ENCODE assay signal across 8 cellular contexts in genomic region chr1:9942399-9942938, GRCh38. TPM values are rescaled to one million over a fixed set of nuclear protein-coding genes. Genes with fewer than 3 reads are reported as not detected.
DNase-seq lines count a peak whose midpoint lies in the region; ATAC-seq and TF ChIP-seq lines count a peak whose summit lies in the region.

No MANE protein-coding gene starts in this region.

- H3K9me3 Mint-ChIP-seq in activated naive CD4-positive, alpha-beta T cell treated with anti-CD3 and anti-CD28 coated beads for 36 hours: no peaks in the 10 kb centered on the region

- H2BK15ac ChIP-seq in neuronal stem cell (ENCODE audit: low read length): no peak overlapping the region

- peak; percentile 17 for ATAC-seq in HG03039 (IDR thresholded peaks at IDR 0.05; ENCODE audit: unreplicated experiment)
- no peak for ATAC-seq in gastroesophageal sphincter
- ATAC-seq in HG02623 (IDR thresholded peaks at IDR 0.05; ENCODE audit: unreplicated experiment): no peak

- peak overlapping the region; percentile 75 for H3K9ac ChIP-seq in neuronal stem cell (ENCODE audit: low read depth, low read length, poor library complexity)

- no peak overlapping the region for H2AK5ac ChIP-seq in neuronal stem cell (ENCODE audit: low read depth, low read length)

- no peak overlapping the region for H2BK5ac ChIP-seq in neuronal stem cell (ENCODE audit: low read length)

- H3K14ac ChIP-seq in neuronal stem cell (ENCODE audit: low read length): no peak overlapping the region

- peak overlapping the region; percentile 95 for H3K4me3 Mint-ChIP-seq in activated naive CD4-positive, alpha-beta T cell treated with anti-CD3 and anti-CD28 coated beads for 36 hours

- H3K4me1 ChIP-seq in gastroesophageal sphincter (peaks cover 0 to 37% (median 10%) of the 10 kb centered on the region in 3 donors), neuronal stem cell (ENCODE audit: control insufficient read depth in 2 of 2, insufficient read depth in 1 of 2, low read depth in 1 of 2, low read length in 2 of 2) (no peaks in the 10 kb centered on the region)

- peak; percentile 2 for DNase-seq in stimulated activated CD4-positive, alpha-beta T cell treated with anti-CD3 and anti-CD28 coated beads, Interleukin-2, amount 100 ng/mL, for 4 hours (ENCODE audit: low read depth)
- DNase-seq in stimulated activated CD4-positive, alpha-beta T cell treated with anti-CD3 and anti-CD28 coated beads, Interleukin-12 subunit alpha, Interleukin-12 subunit beta, amount 100 ng/mL, for 4 hours: no peak
- DNase-seq in NCI-H510A treated with DMSO at 0.1 percent for 48 hours (lab: John Stamatoyannopoulos, UW): peak; percentile 96
- peak; percentile 27 for DNase-seq in activated naive CD4-positive, alpha-beta T cell treated with anti-CD3 and anti-CD28 coated beads for 36 hours
- DNase-seq in neuronal stem cell (ENCODE audit: low spot score): no peak

- H3K36me3 ChIP-seq in gastroesophageal sphincter (peaks cover 0 to 35% of the 10 kb centered on the region in 2 donors), neuronal stem cell (replicated peaks in 1 of 2; ENCODE audit: control insufficient read depth in 2 of 2, insufficient read depth in 2 of 2, low read length in 2 of 2) (peaks cover 0 to 24% of the 10 kb centered on the region in 2 donors)

- no peak overlapping the region for H3K18ac ChIP-seq in neuronal stem cell (ENCODE audit: low read length)

- H4K8ac ChIP-seq in neuronal stem cell (ENCODE audit: low read depth, low read length): no peak overlapping the region

- H3K9me3 ChIP-seq in gastroesophageal sphincter (no peaks in the 10 kb centered on the region), neuronal stem cell (replicated peaks in 1 of 2; ENCODE audit: control insufficient read depth in 2 of 2, insufficient read depth in 1 of 2, low read depth in 1 of 2, low read length in 2 of 2) (no peaks in the 10 kb centered on the region)

- H3K27ac ChIP-seq in gastroesophageal sphincter: peak overlapping the region; percentile 76 to 92 (median 84)
- H3K27ac ChIP-seq in neuronal stem cell (replicated peaks; ENCODE audit: low read length): peak overlapping the region; percentile 69

- CTCF ChIA-PET in activated naive CD4-positive, alpha-beta T cell treated with anti-CD3 and anti-CD28 coated beads for 36 hours (lab: Charles Lee): interaction anchor here (0.6 to 3.7 kb wide), 5 partner anchors 8 to 68 kb away, joined by 3 to 44 read pairs (median 5); no protein-coding TSS in a partner anchor

- intact Hi-C loops in activated naive CD4-positive, alpha-beta T cell treated with anti-CD3 and anti-CD28 coated beads for 36 hours (cut with micrococcal nuclease): loop anchor here (1.0 to 5.0 kb wide), 3 partner anchors 67 to 486 kb away; no protein-coding TSS in a partner anchor

- TF ChIP-seq EP300 in gastroesophageal sphincter (IDR thresholded peaks at IDR 0.05): no peak

- no peak for TF ChIP-seq POLR2A in gastroesophageal sphincter (IDR thresholded peaks at IDR 0.05)

- TF ChIP-seq CTCF in gastroesophageal sphincter (IDR thresholded peaks at IDR 0.05): peak in 3 of 4 experiments; percentile 49 to 52 (median 52)

- no peak overlapping the region for H3K4ac ChIP-seq in neuronal stem cell (ENCODE audit: low read length)

- no peak overlapping the region for H2BK120ac ChIP-seq in neuronal stem cell (ENCODE audit: low read depth, low read length)

- H2AFZ ChIP-seq in neuronal stem cell (ENCODE audit: low read length): peak overlapping the region; percentile 89

- no peak overlapping the region for H3K23ac ChIP-seq in neuronal stem cell (ENCODE audit: low read depth, low read length, poor library complexity)

- H3K27me3 Mint-ChIP-seq in activated naive CD4-positive, alpha-beta T cell treated with anti-CD3 and anti-CD28 coated beads for 36 hours (ENCODE audit: low read depth): no peaks in the 10 kb centered on the region

- peak overlapping the region; percentile 67 for H3K4me2 ChIP-seq in neuronal stem cell (ENCODE audit: insufficient read depth, low read length, poor library complexity, severe bottlenecking)

- no peaks in the 10 kb centered on the region for H3K27me3 ChIP-seq in gastroesophageal sphincter
- H3K27me3 ChIP-seq in neuronal stem cell (ENCODE audit: control insufficient read depth in 3 of 3, insufficient read depth in 3 of 3, low read depth in 1 of 3, low read length in 3 of 3): no peaks in the 10 kb centered on the region

- peaks cover 27% of the 10 kb centered on the region for H3K4me1 Mint-ChIP-seq in activated naive CD4-positive, alpha-beta T cell treated with anti-CD3 and anti-CD28 coated beads for 36 hours (ENCODE audit: low read depth)

- no peak overlapping the region for H4K91ac ChIP-seq in neuronal stem cell (ENCODE audit: low read depth, low read length, poor library complexity)

- peak overlapping the region; percentile 92 for H3K27ac Mint-ChIP-seq in activated naive CD4-positive, alpha-beta T cell treated with anti-CD3 and anti-CD28 coated beads for 36 hours

- no peaks in the 10 kb centered on the region for H3K79me1 ChIP-seq in neuronal stem cell (ENCODE audit: low read depth, low read length)

- WGBS in gastroesophageal sphincter (ENCODE audit: low coverage in 1 of 2), 2 donors: 0 to 1% methylated on average over 14 of the region's 14 CpGs
- WGBS in neuronal stem cell (ENCODE audit: extremely low coverage in 2 of 2, insufficient read length in 2 of 2, insufficient replicate concordance in 1 of 2), 2 donors: no CpG with 5 or more reads among the region's 14 CpGs

- H3K36me3 Mint-ChIP-seq in activated naive CD4-positive, alpha-beta T cell treated with anti-CD3 and anti-CD28 coated beads for 36 hours (ENCODE audit: low read depth): peaks cover 1% of the 10 kb centered on the region

- H3K4me3 ChIP-seq in gastroesophageal sphincter (peak overlapping the region; percentile 54 to 70), neuronal stem cell (ENCODE audit: low read length in 2 of 2) (peak overlapping the region; percentile 89)

- H2BK12ac ChIP-seq in neuronal stem cell (ENCODE audit: low read length): no peak overlapping the region

RNA-seq across cellular contexts. Expression of gene LZIC, which starts 0.7 kb away (rescaled TPM):
- total RNA-seq in activated naive CD4-positive, alpha-beta T cell treated with anti-CD3 and anti-CD28 coated beads for 36 hours: 10 to 100 TPM; 26.1 to 27.0 TPM
- 10 to 100 TPM; 26.0 to 45.1 (median 38.4) TPM for total RNA-seq in gastroesophageal sphincter
- 36.6 TPM for polyA plus RNA-seq in neuronal stem cell (2013, experiment 1 of 2)
- 38.1 TPM for polyA plus RNA-seq in neuronal stem cell (2013, experiment 2 of 2)

RNA-seq across cellular contexts. Expression of gene NMNAT1, which starts 0.8 kb away (rescaled TPM):
- total RNA-seq in activated naive CD4-positive, alpha-beta T cell treated with anti-CD3 and anti-CD28 coated beads for 36 hours: 1 to 10 TPM; 7.5 to 8.0 TPM
- total RNA-seq in gastroesophageal sphincter: 10 to 100 TPM in 2 of 4 donors, 1 to 10 TPM in 2; 6.1 to 12.6 (median 9.7) TPM
- polyA plus RNA-seq in neuronal stem cell (2013, experiment 1 of 2): 9.0 TPM
- 7.7 TPM for polyA plus RNA-seq in neuronal stem cell (2013, experiment 2 of 2)

RNA-seq across cellular contexts. Expression of gene CTNNBIP1, which starts 32.4 kb away (rescaled TPM):
- 10 to 100 TPM in 1 of 2 experiments, 1 to 10 TPM in 1; 9.5 to 10.3 TPM for total RNA-seq in activated naive CD4-positive, alpha-beta T cell treated with anti-CD3 and anti-CD28 coated beads for 36 hours
- total RNA-seq in gastroesophageal sphincter: 10 to 100 TPM; 13.7 to 27.6 (median 21.0) TPM
- 123 TPM for polyA plus RNA-seq in neuronal stem cell (2013, experiment 1 of 2)
- polyA plus RNA-seq in neuronal stem cell (2013, experiment 2 of 2): 121 TPM

RNA-seq across cellular contexts. Expression of gene RBP7, which starts 54.6 kb away (rescaled TPM):
- not detected for total RNA-seq in activated naive CD4-positive, alpha-beta T cell treated with anti-CD3 and anti-CD28 coated beads for 36 hours
- 10 to 100 TPM in 3 of 4 donors, 1 to 10 TPM in 1; 4.5 to 35.6 (median 17.8) TPM for total RNA-seq in gastroesophageal sphincter
- 3.8 TPM for polyA plus RNA-seq in neuronal stem cell (2013, experiment 1 of 2)
- 3.5 TPM for polyA plus RNA-seq in neuronal stem cell (2013, experiment 2 of 2)

Comparison
In these comparisons a context has a peak if more than half of its experiments do, and no peak if none do; other contexts are left out.
1. DNase-seq: peak in stimulated activated CD4-positive, alpha-beta T cell treated with anti-CD3 and anti-CD28 coated beads, Interleukin-2, amount 100 ng/mL, for 4 hours (single experiment), NCI-H510A treated with DMSO at 0.1 percent for 48 hours (single experiment) and activated naive CD4-positive, alpha-beta T cell treated with anti-CD3 and anti-CD28 coated beads for 36 hours (single experiment); none in stimulated activated CD4-positive, alpha-beta T cell treated with anti-CD3 and anti-CD28 coated beads, Interleukin-12 subunit alpha, Interleukin-12 subunit beta, amount 100 ng/mL, for 4 hours (single experiment) and neuronal stem cell (single experiment).